Comparison of ENCODE assay signal across 2 cellular contexts in genomic region chrX:94057385-94057784, GRCh38.
TF ChIP-seq lines count a peak whose summit lies in the region.

No MANE protein-coding gene starts in this region.

TF ChIP-seq in GM23338, 12 proteins besides CTCF, POLR2A, EP300 and RAD21 (continued from another document):
- TF ChIP-seq ZNF462 (CRISPR knock-in tag; IDR thresholded peaks at IDR 0.05): no peak
- no peak for TF ChIP-seq ETS1 (IDR thresholded peaks at IDR 0.05)
- TF ChIP-seq POLR2AphosphoS5 (IDR thresholded peaks at IDR 0.05; ENCODE audit: low read depth): no peak

TF ChIP-seq in neural cell, 6 proteins besides CTCF, POLR2A, EP300 and RAD21 (continued from another document):
- TF ChIP-seq REST (IDR thresholded peaks at IDR 0.05; ENCODE audit: borderline replicate concordance) (no peak), SMC3 (conservative IDR thresholded peaks at IDR 0.05; ENCODE audit: poor library complexity) (no peak), POLR2AphosphoS5 (IDR thresholded peaks at IDR 0.05) (no peak)
